ENCODE assay signal across 19 cellular contexts in genomic region chr1:216721878-216722277, GRCh38. TPM values are rescaled to one million over a fixed set of nuclear protein-coding genes. Genes with fewer than 3 reads are reported as not detected.
A peak's percentile ranks its signal among the peaks of the same experiment; 100 is the strongest.
DNase-seq lines count a peak whose midpoint lies in the region; ATAC-seq, FAIRE-seq and TF ChIP-seq lines count a peak whose summit lies in the region.
"Had no signal": no experiment of that assay in that cellular context is flagged by ENCODE, and none has a peak within 500 bp of the region (broad histone marks: within the 10 kb centered on the region; RNA-seq: fewer than 3 reads in every experiment).

No MANE protein-coding gene starts in this region.

- peak overlapping the region; percentile 30; the same call in 1 of the 2 replicates for H3K27ac ChIP-seq in MM.1S (ENCODE audit: low read length)
- no peak overlapping the region for H3K27ac ChIP-seq in GM12878 (ENCODE audit: control insufficient read depth, insufficient read depth)
- peak overlapping the region; percentile 63 for H3K27ac ChIP-seq in neural cell (ENCODE audit: low read length)
- H3K27ac ChIP-seq in GM23248: no peak overlapping the region
- no peak overlapping the region for H3K27ac ChIP-seq in Peyer's patch
- H3K27ac ChIP-seq: 22Rv1, HL-60, skin epidermis had no signal

- H3K9ac ChIP-seq in MM.1S (ENCODE audit: low read length) (peak overlapping the region; percentile 33; the same call in 1 of the 2 replicates), GM12878 (ENCODE audit: control insufficient read depth, insufficient read depth, low read length) (no peak overlapping the region), neural cell (ENCODE audit: low read length) (no peak overlapping the region), GM23248 (no peak overlapping the region)

- H3K4me1 Mint-ChIP-seq in activated naive CD4-positive, alpha-beta T cell treated with anti-CD3 and anti-CD28 coated beads for 36 hours (ENCODE audit: low read depth): peaks cover 2% of the 10 kb centered on the region
- H3K4me1 Mint-ChIP-seq: CD4-positive, CD25-positive, alpha-beta regulatory T cell had no signal

- intact Hi-C loops in GM12878 (cut with micrococcal nuclease; ENCODE audit: unreplicated experiment): no loop called here
- intact Hi-C loops in activated naive CD4-positive, alpha-beta T cell treated with anti-CD3 and anti-CD28 coated beads for 36 hours (cut with micrococcal nuclease): no loop called here

- TF ChIP-seq POLR2A in GM12878 (IDR thresholded peaks at IDR 0.05; ENCODE audit: low read depth, low read length) (no peak), Peyer's patch (IDR thresholded peaks at IDR 0.05) (no peak)

- H3K9me2 ChIP-seq in MM.1S (replicated peaks; ENCODE audit: insufficient read depth, low read length): no peaks in the 10 kb centered on the region
- no peaks in the 10 kb centered on the region for H3K9me2 ChIP-seq in neural cell (ENCODE audit: insufficient read depth, low read length)
- H3K9me2 ChIP-seq in GM23248 (ENCODE audit: insufficient read depth): no peaks in the 10 kb centered on the region

- H3K4me3 Mint-ChIP-seq in activated naive CD4-positive, alpha-beta T cell treated with anti-CD3 and anti-CD28 coated beads for 36 hours: no peak overlapping the region
- H3K4me3 Mint-ChIP-seq: activated T-cell treated with anti-CD3 and anti-CD28 coated beads, Interleukin-2, amount 50 U/mL, for 4 hours; CD4-positive, CD25-positive, alpha-beta regulatory T cell had no signal

- H3K36me3 ChIP-seq in MM.1S (replicated peaks; ENCODE audit: insufficient read depth, low read length): no peaks in the 10 kb centered on the region
- no peaks in the 10 kb centered on the region for H3K36me3 ChIP-seq in GM12878 (ENCODE audit: control insufficient read depth in 2 of 2, insufficient read depth in 2 of 2, low read length in 1 of 2)
- H3K36me3 ChIP-seq in neural cell (ENCODE audit: insufficient read depth, low read length): no peaks in the 10 kb centered on the region
- no peaks in the 10 kb centered on the region for H3K36me3 ChIP-seq in GM23248 (ENCODE audit: low read depth)
- H3K36me3 ChIP-seq in Peyer's patch: no peaks in the 10 kb centered on the region
- H3K36me3 ChIP-seq: adrenal gland had no signal

- in situ Hi-C loops in GM12878 (cut with MboI): no loop called here
- in situ Hi-C loops in GM23248 (cut with MboI): no loop called here

- H3K27me3 Mint-ChIP-seq in activated naive CD4-positive, alpha-beta T cell treated with anti-CD3 and anti-CD28 coated beads for 36 hours (ENCODE audit: low read depth): peaks cover 18% of the 10 kb centered on the region
- H3K27me3 Mint-ChIP-seq: CD4-positive, CD25-positive, alpha-beta regulatory T cell had no signal

- ATAC-seq in GM12878: no peak
- ATAC-seq: activated T-cell treated with anti-CD3 and anti-CD28 coated beads, Interleukin-2, amount 50 U/mL, for 4 hours; GM23338 had no signal

- 20% methylated on average over 2 of the region's 2 CpGs for WGBS in GM12878 (ENCODE audit: insufficient coverage, insufficient replicate concordance, low lambda C conversion rate, missing lambda C conversion rate)
- WGBS in GM23248 (ENCODE audit: low coverage in 1 of 2, low lambda C conversion rate in 2 of 2, missing lambda C conversion rate in 2 of 2), 2 experiments: 56 to 67% methylated on average over 2 of the region's 2 CpGs

- H3K27ac Mint-ChIP-seq in activated naive CD4-positive, alpha-beta T cell treated with anti-CD3 and anti-CD28 coated beads for 36 hours: no peak overlapping the region
- H3K27ac Mint-ChIP-seq: CD4-positive, CD25-positive, alpha-beta regulatory T cell; GM23338 had no signal

- H3K4me1 ChIP-seq in MM.1S (ENCODE audit: low read length) (0 out of 2 replicates have a peak, but pooled peaks cover 3% of the 10 kb centered on the region), GM12878 (ENCODE audit: control insufficient read depth, insufficient read depth, low read length) (no peaks in the 10 kb centered on the region), GM23248 (ENCODE audit: insufficient read depth) (0 out of 2 replicates have a peak, but pooled peaks cover 4% of the 10 kb centered on the region), Peyer's patch (no peaks in the 10 kb centered on the region)
- H3K4me1 ChIP-seq: adrenal gland had no signal

- H3K36me3 Mint-ChIP-seq in activated naive CD4-positive, alpha-beta T cell treated with anti-CD3 and anti-CD28 coated beads for 36 hours (ENCODE audit: low read depth): no peaks in the 10 kb centered on the region
- H3K36me3 Mint-ChIP-seq: CD4-positive, CD25-positive, alpha-beta regulatory T cell had no signal

- TF ChIP-seq CTCF in MM.1S (IDR thresholded peaks at IDR 0.05; ENCODE audit: low read length): peak; percentile 47
- TF ChIP-seq CTCF in GM12878 (IDR thresholded peaks at IDR 0.05 in 2 of 3, conservative IDR thresholded peaks at IDR 0.05 in 1 of 3; ENCODE audit: control insufficient read depth in 2 of 3, extremely low read depth in 1 of 3, insufficient read depth in 1 of 3, low read depth in 3 of 3, low read length in 3 of 3): no peak
- TF ChIP-seq CTCF in neural cell (IDR thresholded peaks at IDR 0.05; ENCODE audit: poor library complexity, severe bottlenecking): no peak
- no peak for TF ChIP-seq CTCF in Peyer's patch (IDR thresholded peaks at IDR 0.05)

- H3K79me2 ChIP-seq in MM.1S (ENCODE audit: low read length): no peaks in the 10 kb centered on the region
- H3K79me2 ChIP-seq in GM12878 (ENCODE audit: control insufficient read depth, insufficient read depth, low read length): no peaks in the 10 kb centered on the region
- H3K79me2 ChIP-seq in neural cell (replicated peaks; ENCODE audit: insufficient read depth, low read length): peaks cover 28% of the 10 kb centered on the region
- no peaks in the 10 kb centered on the region for H3K79me2 ChIP-seq in GM23248 (ENCODE audit: insufficient read depth)

- BruUV-seq in GM12878 (replicated peaks; lab: Mats Ljungman, UMichigan): no TSS peak

- H4K20me1 ChIP-seq in MM.1S (ENCODE audit: insufficient read depth, low read length) (no peaks in the 10 kb centered on the region), GM12878 (ENCODE audit: control insufficient read depth, insufficient read depth) (no peaks in the 10 kb centered on the region), neural cell (ENCODE audit: insufficient read depth) (no peaks in the 10 kb centered on the region), GM23248 (ENCODE audit: insufficient read depth) (no peaks in the 10 kb centered on the region)

- H3K4me3 ChIP-seq in MM.1S (ENCODE audit: low read length) (peak overlapping the region; percentile 65), GM12878 (no peak overlapping the region), neural cell (ENCODE audit: low read length) (peak overlapping the region; percentile 67), GM23248 (no peak overlapping the region), Peyer's patch (no peak overlapping the region)
- H3K4me3 ChIP-seq: lung, skin epidermis had no signal

- FAIRE-seq in GM12878 (lab: Jason Lieb, UNC): no peak

- TF ChIP-seq RAD21 in GM12878 (IDR thresholded peaks at IDR 0.05; ENCODE audit: insufficient read depth, low read depth, low read length) (no peak), neural cell (conservative IDR thresholded peaks at IDR 0.05) (no peak)

- H3K9me3 Mint-ChIP-seq in activated naive CD4-positive, alpha-beta T cell treated with anti-CD3 and anti-CD28 coated beads for 36 hours: no peaks in the 10 kb centered on the region
- H3K9me3 Mint-ChIP-seq: activated T-cell treated with anti-CD3 and anti-CD28 coated beads, Interleukin-2, amount 50 U/mL, for 4 hours; GM23338 had no signal

- H3K27me3 ChIP-seq in MM.1S (replicated peaks; ENCODE audit: insufficient read depth, low read length) (no peaks in the 10 kb centered on the region), GM12878 (replicated peaks in 1 of 2; ENCODE audit: control insufficient read depth in 2 of 2, insufficient read depth in 2 of 2, low read length in 1 of 2) (peaks cover 0 to 7% of the 10 kb centered on the region in 2 experiments; a peak in 2 of 4 replicates), neural cell (ENCODE audit: insufficient read depth, low read depth, low read length) (peaks cover under 1% of the 10 kb centered on the region), GM23248 (replicated peaks; ENCODE audit: insufficient read depth) (peaks cover 51% of the 10 kb centered on the region), Peyer's patch (no peaks in the 10 kb centered on the region)
- H3K27me3 ChIP-seq: adrenal gland had no signal

- RAD21 ChIA-PET in GM12878 (lab: Charles Lee; ENCODE audit: unreplicated experiment): no interaction called here

- H3K9me3 ChIP-seq in MM.1S (replicated peaks; ENCODE audit: insufficient read depth, low read length) (no peaks in the 10 kb centered on the region), GM12878 (replicated peaks; ENCODE audit: control insufficient read depth, insufficient read depth, low read length) (no peaks in the 10 kb centered on the region), neural cell (ENCODE audit: low read length) (no peaks in the 10 kb centered on the region), GM23248 (ENCODE audit: low read depth) (no peaks in the 10 kb centered on the region), Peyer's patch (no peaks in the 10 kb centered on the region)
- H3K9me3 ChIP-seq: adrenal gland had no signal

- H3K4me2 ChIP-seq in MM.1S (ENCODE audit: low read depth, low read length): peak overlapping the region; percentile 88
- H3K4me2 ChIP-seq in GM12878 (ENCODE audit: control insufficient read depth, insufficient read depth): no peak overlapping the region
- H3K4me2 ChIP-seq in neural cell (ENCODE audit: low read length): peak overlapping the region; percentile 77
- H3K4me2 ChIP-seq in GM23248 (ENCODE audit: unreplicated experiment): no peak overlapping the region

- CTCF ChIA-PET in GM12878 (lab: Yijun Ruan, JAX): interaction anchor here (1.0 kb wide), 1 partner anchor 51 kb away, joined by 3 read pairs; no protein-coding TSS in a partner anchor
- CTCF ChIA-PET in activated naive CD4-positive, alpha-beta T cell treated with anti-CD3 and anti-CD28 coated beads for 36 hours (lab: Charles Lee): no interaction called here

- DNase-seq in DMS153 (lab: John Stamatoyannopoulos, UW): peak; percentile 64
- no peak for DNase-seq in DMS153 treated with DMSO at 0.1 percent for 48 hours (lab: John Stamatoyannopoulos, UW; ENCODE audit: unreplicated experiment)
- peak; percentile 53 for DNase-seq in MM.1S
- no peak for DNase-seq in GM12878 (ENCODE audit: low read depth, low spot score)
- DNase-seq in GM23248: no peak
- no peak for DNase-seq in Peyer's patch
- DNase-seq in activated naive CD4-positive, alpha-beta T cell treated with anti-CD3 and anti-CD28 coated beads for 36 hours: no peak
- DNase-seq: activated CD4-positive, alpha-beta T cell treated with anti-CD3 and anti-CD28 coated beads, Interleukin-2, amount 50 U/mL, for 1 hour; activated T-cell treated with anti-CD3 and anti-CD28 coated beads, Interleukin-2, amount 50 U/mL, for 4 hours; adrenal gland; CD4-positive, CD25-positive, alpha-beta regulatory T cell had no signal

- peak overlapping the region; percentile 81 for H2AFZ ChIP-seq in MM.1S (ENCODE audit: low read length)
- H2AFZ ChIP-seq in GM12878 (ENCODE audit: control insufficient read depth, low read depth, low read length): no peak overlapping the region
- H2AFZ ChIP-seq in neural cell (ENCODE audit: low read depth, low read length): no peak overlapping the region
- no peak overlapping the region for H2AFZ ChIP-seq in GM23248
- H2AFZ ChIP-seq: GM23338 had no signal

- peaks cover 14% of the 10 kb centered on the region for H3F3A ChIP-seq in MM.1S (ENCODE audit: insufficient read depth, low read length)
- H3F3A ChIP-seq in neural cell (ENCODE audit: insufficient read depth, low read length, poor library complexity, severe bottlenecking): peaks cover 17% of the 10 kb centered on the region
- H3F3A ChIP-seq in GM23248 (ENCODE audit: insufficient read depth): no peaks in the 10 kb centered on the region

- SMC1A ChIA-PET in GM12878 (lab: Charles Lee; ENCODE audit: uncharacterized antibody, unreplicated experiment): interaction anchor here (0.9 to 2.9 kb wide), 2 partner anchors 7 to 406 kb away, joined by 3 to 11 read pairs; no protein-coding TSS in a partner anchor

- TF ChIP-seq EP300 in GM12878 (IDR thresholded peaks at IDR 0.05; ENCODE audit: borderline replicate concordance in 1 of 2, control insufficient read depth in 1 of 2, low read depth in 2 of 2, low read length in 2 of 2) (no peak), neural cell (conservative IDR thresholded peaks at IDR 0.05; ENCODE audit: poor library complexity, severe bottlenecking) (no peak)

- POLR2A ChIA-PET in GM12878 (lab: Charles Lee): no interaction called here

RNA-seq across cellular contexts. Expression of gene ESRRG, which starts 1.4 kb away (rescaled TPM):
- total RNA-seq in GM12878 (2013; cell fraction: nucleolus; rRNA removed): not detected in 2 replicates
- total RNA-seq in GM12878 (2014; rRNA removed) (not detected in 2 replicates), GM12878 (2014; rRNA removed; fragmentation: Illumina TruSeq; extraction: Trizol) (not detected in 2 replicates), GM12878 (2021) (not detected in 2 replicates), Peyer's patch (10 to 100 TPM in 3 of 4 donors, 1 to 10 TPM in 1; 6.6 to 26.3 (median 20.0) TPM)
- polyA plus RNA-seq in GM12878 (2011; ENCODE audit: low read depth): not detected
- polyA plus RNA-seq in GM12878 (2011; rRNA removed) (not detected in 2 replicates), GM12878 (2014; fragmentation: Illumina TruSeq; extraction: Trizol) (not detected in 2 replicates), GM12878 (2014; fragmentation: Nextera tagmentation; extraction: Ambion mirVana) (not detected), GM12878 (2014; rRNA removed) (0.08 TPM in 1 of 2 replicates, not detected in the other), GM12878 (2016; fragmentation: Nextera tagmentation; extraction: Ambion mirVana) (under 1 TPM in 1 of 2 experiments, not detected in 1; 0.03 TPM), neural cell (3.7 and 4.9 TPM in 2 replicates), GM23248 (2016; fragmentation: Nextera tagmentation; extraction: Ambion mirVana) (not detected in 2 replicates)
- not detected in 2 replicates for polyA plus RNA-seq in GM12878 (2011; cell fraction: cytosol; rRNA removed)
- polyA plus RNA-seq in GM12878 (2011; cell fraction: nucleus; rRNA removed): not detected in 2 replicates
- polyA plus RNA-seq in GM12878 (2012): not detected in 2 replicates
- not detected in 2 replicates for polyA minus RNA-seq in GM12878 (2011; rRNA and poly(A)+ RNA removed)
- polyA minus RNA-seq in GM12878 (2011; cell fraction: cytosol; rRNA and poly(A)+ RNA removed): not detected in 2 replicates
- polyA minus RNA-seq in GM12878 (2011; cell fraction: nucleus; rRNA and poly(A)+ RNA removed): not detected in 2 replicates
- 16.1 and 30.1 TPM in 2 replicates for polyA minus RNA-seq in neural cell
- total RNA-seq in GM23248 (2014; rRNA removed; shearing (Covaris generic)): not detected in 2 replicates
- total RNA-seq in activated naive CD4-positive, alpha-beta T cell treated with anti-CD3 and anti-CD28 coated beads for 36 hours: not detected
- total RNA-seq: activated T-cell treated with anti-CD3 and anti-CD28 coated beads, Interleukin-2, amount 50 U/mL, for 4 hours; CD4-positive, CD25-positive, alpha-beta regulatory T cell; RPMI7951; T-helper 2 cell treated with Interferon-gamma antibody and Interleukin-4, amounts not matched to agents 100 ng/mL and 5 ng/mL, for 36 hours had no signal
- polyA plus RNA-seq: CD4-positive, CD25-positive, alpha-beta regulatory T cell had no signal

Comparison
In these comparisons a context has a peak if more than half of its experiments do, and no peak if none do; other contexts are left out.
1. DNase-seq: peak in DMS153 (single experiment) and MM.1S (single experiment); none in DMS153 treated with DMSO at 0.1 percent for 48 hours (single experiment), GM12878 (single experiment), GM23248 (single experiment), Peyer's patch (0 of 3) and activated naive CD4-positive, alpha-beta T cell treated with anti-CD3 and anti-CD28 coated beads for 36 hours (single experiment).
2. H3K27ac ChIP-seq: peak in MM.1S (single experiment) and neural cell (single experiment); none in GM12878 (single experiment), GM23248 (single experiment) and Peyer's patch (0 of 4).
3. H3K4me2 ChIP-seq: peak in MM.1S (single experiment) and neural cell (single experiment); none in GM12878 (single experiment) and GM23248 (single experiment).
4. H3K4me3 ChIP-seq: peak in MM.1S (single experiment) and neural cell (single experiment); none in GM12878 (single experiment), GM23248 (single experiment) and Peyer's patch (0 of 4).